ENCODE assay signal across 11 cellular contexts in the genomic region with DNA sequence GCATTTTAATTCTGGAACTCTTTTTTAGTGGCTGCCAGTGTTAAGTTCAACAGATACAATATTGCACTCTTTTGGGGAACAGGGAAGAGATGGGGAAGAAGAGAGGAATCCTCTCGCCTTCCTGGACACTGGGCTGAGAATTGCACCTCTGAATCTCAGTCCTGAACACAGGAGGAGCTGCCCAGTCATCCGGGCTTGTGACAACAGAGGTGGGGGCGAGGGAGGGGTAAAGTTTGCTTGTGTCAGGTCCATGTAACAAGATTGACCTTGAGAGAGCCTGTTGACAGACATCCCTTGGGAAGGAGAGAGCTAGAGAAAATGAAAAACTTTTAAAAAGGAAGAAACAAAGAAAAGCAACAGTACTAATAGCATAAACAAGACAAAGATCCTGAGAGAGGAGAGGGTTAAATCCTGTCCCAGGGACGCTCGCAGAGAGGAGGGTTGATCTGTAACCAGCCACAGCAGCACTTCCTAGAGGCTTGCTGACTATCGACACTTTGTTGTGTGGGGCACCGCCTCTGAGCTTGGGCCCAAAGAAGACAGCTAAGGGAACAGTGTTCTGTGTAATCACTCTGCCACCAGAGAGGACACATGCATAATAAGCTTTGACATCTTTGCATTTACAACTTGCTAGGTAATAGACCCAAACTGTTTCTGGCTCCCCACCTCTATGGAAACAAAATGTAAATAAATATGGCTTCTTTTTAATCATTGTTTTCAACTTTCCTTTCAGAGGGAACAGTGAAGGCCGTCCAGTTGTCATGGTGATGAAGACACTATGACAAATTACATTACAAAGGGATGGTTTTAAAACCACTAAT.
DNase-seq lines count a peak whose midpoint lies in the region; ATAC-seq, FAIRE-seq and TF ChIP-seq lines count a peak whose summit lies in the region.
"Had no signal": no experiment of that assay in that cellular context is flagged by ENCODE, and none has a peak within 500 bp of the region (broad histone marks: within the 10 kb centered on the region; RNA-seq: fewer than 3 reads in every experiment).

No MANE protein-coding gene starts in this region.

- WGBS in heart right ventricle, 2 donors = 23 to 25% methylated on average over 8 of the region's 8 CpGs
- 34 to 44% (median 42%) methylated on average over 8 of the region's 8 CpGs for WGBS in ovary, 3 donors
- 43 to 57% methylated on average over 4 to 7 of the region's 8 CpGs for WGBS in gastroesophageal sphincter (ENCODE audit: low coverage in 1 of 2), 2 donors

- POLR2A ChIA-PET in HEK293 (lab: Yijun Ruan, JAX) = no interaction called here

- peak overlapping the region; percentile 18; the same call in 1 of the 2 replicates for H3K27ac ChIP-seq in HEK293 (ENCODE audit: extremely low read depth, low read depth, low read length)
- H3K27ac ChIP-seq in heart right ventricle = peak overlapping the region in 9 of 10 donors; percentile 28 to 75 (median 42)
- no peak overlapping the region for H3K27ac ChIP-seq in osteoblast (ENCODE audit: low read depth, low read length)
- no peak overlapping the region for H3K27ac ChIP-seq in ovary
- H3K27ac ChIP-seq in gastroesophageal sphincter = peak overlapping the region in 1 of 4 donors; percentile 5

- ATAC-seq in heart right ventricle = peak; percentile 67 to 90 (median 76)
- ATAC-seq in gastroesophageal sphincter = no peak

- intact Hi-C loops in heart right ventricle (cut with DNase I) = loop anchor here in 1 of 10 donors (5.0 to 10.0 kb wide), 2 partner anchors 63 to 121 kb away; no protein-coding TSS in a partner anchor
- intact Hi-C loops in ovary (cut with DNase I) = no loop called here

- H3K79me2 ChIP-seq in osteoblast (ENCODE audit: insufficient read depth, low read length) = no peaks in the 10 kb centered on the region

- H2AFZ ChIP-seq in osteoblast (ENCODE audit: low read length) = peak overlapping the region; percentile 54

- H3K9me3 ChIP-seq in HEK293 (ENCODE audit: control insufficient read depth, insufficient read depth, low read depth, low read length) = no peaks in the 10 kb centered on the region
- no peaks in the 10 kb centered on the region for H3K9me3 ChIP-seq in heart right ventricle
- no peaks in the 10 kb centered on the region for H3K9me3 ChIP-seq in osteoblast (ENCODE audit: low read depth, low read length)
- no peaks in the 10 kb centered on the region for H3K9me3 ChIP-seq in ovary
- H3K9me3 ChIP-seq in gastroesophageal sphincter = no peaks in the 10 kb centered on the region
- H3K9me3 ChIP-seq: psoas muscle had no signal

- CTCF ChIA-PET in HEK293 (lab: Yijun Ruan, JAX) = no interaction called here

- H3K4me1 ChIP-seq in HEK293 (ENCODE audit: control insufficient read depth, insufficient read depth, low read length) (peaks cover 11% of the 10 kb centered on the region), heart right ventricle (peaks cover 5 to 52% (median 31%) of the 10 kb centered on the region in 9 donors), osteoblast (ENCODE audit: insufficient read depth, low read length) (no peaks in the 10 kb centered on the region), ovary (ENCODE audit: insufficient read depth) (peaks cover 3% of the 10 kb centered on the region), gastroesophageal sphincter (peaks cover 0 to 26% (median 12%) of the 10 kb centered on the region in 3 donors)

- DNase-seq in RCC 7860 (ENCODE audit: low spot score) (peak; percentile 60), heart right ventricle (peak; percentile 15 to 24), osteoblast (ENCODE audit: insufficient read length, low spot score, missing footprints) (no peak), HTR-8/SVneo (ENCODE audit: insufficient read length, low spot score) (no peak), ovary (no peak), LoVo (ENCODE audit: low spot score) (no peak)
- DNase-seq: HCEC 1CT, psoas muscle had no signal

- H3K27me3 ChIP-seq in heart right ventricle = no peaks in the 10 kb centered on the region
- no peaks in the 10 kb centered on the region for H3K27me3 ChIP-seq in osteoblast (ENCODE audit: insufficient read depth, low read length)
- no peaks in the 10 kb centered on the region for H3K27me3 ChIP-seq in ovary
- H3K27me3 ChIP-seq in gastroesophageal sphincter = no peaks in the 10 kb centered on the region

- no peak overlapping the region for H3K4me3 ChIP-seq in HEK293 (ENCODE audit: low read depth, low read length)
- peak overlapping the region in 2 of 10 donors; percentile 4 to 28 for H3K4me3 ChIP-seq in heart right ventricle
- H3K4me3 ChIP-seq in osteoblast (ENCODE audit: insufficient read depth, low read length) = no peak overlapping the region
- no peak overlapping the region for H3K4me3 ChIP-seq in ovary
- H3K4me3 ChIP-seq in gastroesophageal sphincter = no peak overlapping the region
- H3K4me3 ChIP-seq: psoas muscle had no signal

- H3K4me2 ChIP-seq in osteoblast (ENCODE audit: insufficient read depth, low read length) = no peak overlapping the region

- TF ChIP-seq POLR2A in ovary (IDR thresholded peaks at IDR 0.05) (no peak), gastroesophageal sphincter (IDR thresholded peaks at IDR 0.05) (no peak)

- H3K36me3 ChIP-seq in HEK293 (ENCODE audit: control insufficient read depth in 2 of 2, insufficient read depth in 1 of 2, low read length in 2 of 2) (no peaks in the 10 kb centered on the region), heart right ventricle (no peaks in the 10 kb centered on the region), osteoblast (ENCODE audit: insufficient read depth, low read length) (no peaks in the 10 kb centered on the region), ovary (no peaks in the 10 kb centered on the region), gastroesophageal sphincter (no peaks in the 10 kb centered on the region)

- TF ChIP-seq CTCF in HEK293 (tag by site-specific recombination; IDR thresholded peaks at IDR 0.05) (0 out of 2 replicates have a peak, but pooled peaks have one; percentile 8), heart right ventricle (IDR thresholded peaks at IDR 0.05) (no peak), osteoblast (IDR thresholded peaks at IDR 0.05; ENCODE audit: extremely low read depth, low read depth, low read length) (no peak), ovary (IDR thresholded peaks at IDR 0.05) (no peak), gastroesophageal sphincter (IDR thresholded peaks at IDR 0.05) (no peak)

- TF ChIP-seq EP300 in ovary (IDR thresholded peaks at IDR 0.05) = no peak
- TF ChIP-seq EP300 in gastroesophageal sphincter (IDR thresholded peaks at IDR 0.05) = no peak

- H4K20me1 ChIP-seq in osteoblast (ENCODE audit: insufficient read depth, low read length) = no peaks in the 10 kb centered on the region

- FAIRE-seq in RCC 7860 (lab: Jason Lieb, UNC) = peak; percentile 82
- no peak for FAIRE-seq in HTR-8/SVneo (lab: Jason Lieb, UNC)
- FAIRE-seq: colon had no signal

TF ChIP-seq in HEK293, 187 proteins besides CTCF, POLR2A, EP300 and RAD21:
- 0 out of 2 replicates have a peak, but pooled peaks have one; percentile 23 for TF ChIP-seq TRIM28 (IDR thresholded peaks at IDR 0.05; ENCODE audit: borderline replicate concordance, low read length)
- TF ChIP-seq YY2 (tag by site-specific recombination; IDR thresholded peaks at IDR 0.05) = no peak
- no peak for TF ChIP-seq SETDB1 (IDR thresholded peaks at IDR 0.05; ENCODE audit: insufficient read length, low read length)
- peak; percentile 47; the same call in 1 of the 2 replicates for TF ChIP-seq ZNF335 (tag by site-specific recombination; conservative IDR thresholded peaks at IDR 0.05)
- TF ChIP-seq ZNF24 (tag by site-specific recombination; IDR thresholded peaks at IDR 0.05) = no peak
- TF ChIP-seq ZNF629 (tag by site-specific recombination; IDR thresholded peaks at IDR 0.05) = no peak
- peak; percentile 53; the same call in 1 of the 2 replicates for TF ChIP-seq ZBTB17 (tag by site-specific recombination; IDR thresholded peaks at IDR 0.05)
- TF ChIP-seq BCL11A (tag by site-specific recombination; IDR thresholded peaks at IDR 0.05; ENCODE audit: low read depth) = no peak
- no peak for TF ChIP-seq ZNF561 (tag by site-specific recombination; IDR thresholded peaks at IDR 0.05; ENCODE audit: borderline replicate concordance)
- TF ChIP-seq ZNF585B (tag by site-specific recombination; IDR thresholded peaks at IDR 0.05) = no peak
- TF ChIP-seq ZNF354C (tag by site-specific recombination; IDR thresholded peaks at IDR 0.05; ENCODE audit: borderline replicate concordance, low read depth) = no peak
- TF ChIP-seq ZNF157 (tag by site-specific recombination; IDR thresholded peaks at IDR 0.05) = peak; percentile 60; the same call in 1 of the 2 replicates
- no peak for TF ChIP-seq OVOL3 (tag by site-specific recombination; IDR thresholded peaks at IDR 0.05)
TF ChIP-seq in HEK293: peak in this region for 4.

Comparison
In these comparisons a context has a peak if more than half of its experiments do, and no peak if none do; other contexts are left out.
1. H3K27ac ChIP-seq: peak in HEK293 (single experiment) and heart right ventricle (9 of 10); none in osteoblast (single experiment) and ovary (0 of 2).
2. DNase-seq: peak in RCC 7860 (single experiment) and heart right ventricle (2 of 2); none in osteoblast (single experiment), HTR-8/SVneo (single experiment), ovary (0 of 5) and LoVo (single experiment).